In the genomic region with DNA sequence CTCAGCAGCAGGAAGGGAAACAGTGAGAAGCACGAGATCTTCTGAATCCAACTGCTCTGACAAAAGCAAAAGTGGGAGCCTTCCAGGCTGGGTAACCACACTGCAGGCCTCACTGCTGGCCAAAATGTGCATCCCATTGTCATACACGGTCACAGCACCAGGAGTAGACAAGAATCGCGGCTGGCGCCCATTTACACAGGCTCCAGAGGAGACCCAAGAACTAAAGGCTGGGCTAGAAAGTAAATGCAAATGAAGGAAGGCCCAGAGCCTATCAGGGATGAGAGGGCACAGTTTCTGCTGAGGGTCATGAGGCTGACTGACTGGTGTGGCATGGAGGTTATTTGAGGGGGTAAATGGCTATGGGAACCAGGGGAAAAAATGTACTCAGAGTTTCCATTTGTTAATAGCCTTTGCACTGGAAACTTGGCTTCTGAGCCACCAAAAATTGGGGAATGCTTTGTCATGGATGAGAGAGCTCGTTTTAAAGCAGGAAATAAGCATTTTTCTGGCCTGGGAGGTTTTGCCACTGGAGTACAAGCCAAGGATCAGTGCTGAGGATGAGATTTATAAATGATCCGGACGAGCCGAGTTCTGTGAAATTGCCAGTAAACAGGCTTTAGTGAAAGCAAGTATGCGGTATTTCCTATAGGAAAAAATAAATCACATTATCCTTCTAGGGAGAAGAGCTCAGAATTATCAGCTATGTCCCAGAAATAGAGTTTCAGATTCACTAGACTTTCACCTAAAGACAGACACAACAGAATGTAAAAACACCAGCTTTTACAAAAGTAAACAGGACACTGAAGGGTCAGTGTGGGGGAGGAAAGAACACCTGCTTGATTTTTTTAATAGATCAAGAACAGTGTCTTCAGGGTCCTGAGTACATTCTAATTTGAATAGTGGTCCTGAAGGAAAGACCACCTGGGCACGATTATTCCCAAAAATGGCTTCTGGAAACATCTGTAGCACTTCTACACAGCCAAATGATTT, we compare ENCODE assay signal across 11 cellular contexts.
A peak's percentile ranks its signal among the peaks of the same experiment; 100 is the strongest.
DNase-seq lines count a peak whose midpoint lies in the region; ATAC-seq, FAIRE-seq and TF ChIP-seq lines count a peak whose summit lies in the region.
"Had no signal": no experiment of that assay in that cellular context is flagged by ENCODE, and none has a peak within 500 bp of the region (broad histone marks: within the 10 kb centered on the region; RNA-seq: fewer than 3 reads in every experiment).

No MANE protein-coding gene starts in this region.

- H3K36me3 ChIP-seq in astrocyte (ENCODE audit: insufficient read depth, low read length) (peaks cover 51% of the 10 kb centered on the region), mesenchymal stem cell (ENCODE audit: control insufficient read depth in 1 of 2, insufficient read depth in 2 of 2, low read depth in 1 of 2, low read length in 2 of 2) (peaks cover 68 to 88% of the 10 kb centered on the region in 2 experiments), stomach smooth muscle (ENCODE audit: control insufficient read depth in 2 of 2, insufficient read depth in 2 of 2, low read length in 2 of 2) (peaks cover 26 to 60% of the 10 kb centered on the region in 2 donors)

- peak overlapping the region; percentile 51 for H3K27ac Mint-ChIP-seq in activated CD4-positive, alpha-beta T cell treated with anti-CD3 and anti-CD28 coated beads for 36 hours
- H3K27ac Mint-ChIP-seq in astrocyte (ENCODE audit: unreplicated experiment): no peak overlapping the region

- TF ChIP-seq CTCF in astrocyte (IDR thresholded peaks at IDR 0.05; ENCODE audit: insufficient read depth, low read depth, low read length): no peak

- 96% methylated on average over 10 of the region's 11 CpGs for WGBS in mesenchymal stem cell

- H2AK5ac ChIP-seq in mesenchymal stem cell (ENCODE audit: low read length, severe bottlenecking): no peak overlapping the region

- POLR2A ChIA-PET in activated CD4-positive, alpha-beta T cell treated with anti-CD3 and anti-CD28 coated beads for 36 hours (lab: Charles Lee): interaction anchor here (0.7 kb wide), 1 partner anchor 423 kb away, joined by 3 read pairs; a partner anchor contains a TSS

- H3K14ac ChIP-seq in mesenchymal stem cell (ENCODE audit: low read length in 2 of 2): no peak overlapping the region

- FAIRE-seq in astrocyte (lab: Jason Lieb, UNC): no peak
- FAIRE-seq: A204.1, endothelial cell of umbilical vein had no signal

- no peak overlapping the region for H3K4ac ChIP-seq in mesenchymal stem cell (ENCODE audit: low read depth in 1 of 2, low read length in 2 of 2)

- H3K9me3 Mint-ChIP-seq in activated CD4-positive, alpha-beta T cell treated with anti-CD3 and anti-CD28 coated beads for 36 hours (ENCODE audit: low read depth): no peaks in the 10 kb centered on the region
- no peaks in the 10 kb centered on the region for H3K9me3 Mint-ChIP-seq in astrocyte (ENCODE audit: unreplicated experiment)

- no peak for DNase-seq in activated CD4-positive, alpha-beta T cell treated with anti-CD3 and anti-CD28 coated beads for 36 hours
- no peak for DNase-seq in activated CD4-positive, alpha-beta T cell treated with anti-CD3 and anti-CD28 coated beads, Interleukin-2, amount 50 U/mL, for 48 hours
- peak; percentile 21 for DNase-seq in astrocyte (ENCODE audit: low read depth)
- peak; percentile 10 for DNase-seq in mesenchymal stem cell
- DNase-seq in head of caudate nucleus: no peak
- DNase-seq in DMS79 (lab: John Stamatoyannopoulos, UW): no peak
- no peak for DNase-seq in SKM-1 (lab: John Stamatoyannopoulos, UW; ENCODE audit: unreplicated experiment)
- DNase-seq: NCI-H524 had no signal

- H3K27ac ChIP-seq in astrocyte (ENCODE audit: low read depth, low read length): no peak overlapping the region
- no peak overlapping the region for H3K27ac ChIP-seq in mesenchymal stem cell (ENCODE audit: low read length, poor library complexity, severe bottlenecking)
- H3K27ac ChIP-seq in stomach smooth muscle (ENCODE audit: low read length): peak overlapping the region; percentile 37

- no peak overlapping the region for H3K9ac ChIP-seq in astrocyte (ENCODE audit: low read length)
- peak overlapping the region; percentile 83 for H3K9ac ChIP-seq in mesenchymal stem cell (ENCODE audit: low read length)
- H3K9ac ChIP-seq in stomach smooth muscle (ENCODE audit: low read length in 2 of 2): peak overlapping the region in 1 of 2 donors; percentile 13

- H2BK12ac ChIP-seq in mesenchymal stem cell (ENCODE audit: low read length in 2 of 2): no peak overlapping the region

- H3K79me1 ChIP-seq in mesenchymal stem cell (replicated peaks; ENCODE audit: low read length, poor library complexity, severe bottlenecking): peaks cover 53% of the 10 kb centered on the region

- ATAC-seq in activated CD4-positive, alpha-beta T cell treated with anti-CD3 and anti-CD28 coated beads for 36 hours: no peak

- H4K91ac ChIP-seq in mesenchymal stem cell (ENCODE audit: low read length): no peak overlapping the region

- H3K36me3 Mint-ChIP-seq in activated CD4-positive, alpha-beta T cell treated with anti-CD3 and anti-CD28 coated beads for 36 hours (ENCODE audit: low read depth): peaks cover 80% of the 10 kb centered on the region
- H3K36me3 Mint-ChIP-seq in astrocyte (ENCODE audit: low read depth, unreplicated experiment): peaks cover 42% of the 10 kb centered on the region

- H3K79me2 ChIP-seq in astrocyte (ENCODE audit: insufficient read depth, low read length): peaks cover 28% of the 10 kb centered on the region

- H4K20me1 ChIP-seq in astrocyte (ENCODE audit: insufficient read depth, low read length): peaks cover 43% of the 10 kb centered on the region

- H3K4me2 ChIP-seq in astrocyte (ENCODE audit: low read length) (no peak overlapping the region), mesenchymal stem cell (ENCODE audit: low read length, poor library complexity, severe bottlenecking) (no peak overlapping the region)

- no peak overlapping the region for H2BK15ac ChIP-seq in mesenchymal stem cell (ENCODE audit: low read depth, poor library complexity, severe bottlenecking)

- H2BK120ac ChIP-seq in mesenchymal stem cell (ENCODE audit: low read depth, low read length): no peak overlapping the region

- H3K23ac ChIP-seq in mesenchymal stem cell (ENCODE audit: low read length in 2 of 2): no peak overlapping the region

- no peak overlapping the region for H3K4me3 Mint-ChIP-seq in activated CD4-positive, alpha-beta T cell treated with anti-CD3 and anti-CD28 coated beads for 36 hours
- no peak overlapping the region for H3K4me3 Mint-ChIP-seq in astrocyte (ENCODE audit: unreplicated experiment)

- H3K4me3 ChIP-seq in astrocyte (ENCODE audit: insufficient read depth, low read depth, low read length) (no peak overlapping the region), mesenchymal stem cell (ENCODE audit: insufficient read depth in 1 of 2, low read depth in 1 of 2, low read length in 2 of 2) (no peak overlapping the region), stomach smooth muscle (ENCODE audit: low read length in 2 of 2) (peak overlapping the region in 1 of 2 donors; percentile 1)

- H3K27me3 ChIP-seq in astrocyte (ENCODE audit: insufficient read depth, low read length) (no peaks in the 10 kb centered on the region), mesenchymal stem cell (ENCODE audit: control insufficient read depth in 1 of 2, insufficient read depth in 1 of 2, low read length in 2 of 2) (no peaks in the 10 kb centered on the region), stomach smooth muscle (ENCODE audit: control insufficient read depth in 1 of 2, insufficient read depth in 2 of 2, low read length in 2 of 2) (no peaks in the 10 kb centered on the region)

- H3K9me3 ChIP-seq in astrocyte (ENCODE audit: insufficient read depth, low read depth, low read length) (no peaks in the 10 kb centered on the region), mesenchymal stem cell (ENCODE audit: control insufficient read depth, low read length) (no peaks in the 10 kb centered on the region), stomach smooth muscle (ENCODE audit: control insufficient read depth in 2 of 2, low read length in 2 of 2) (no peaks in the 10 kb centered on the region)

- H3K27me3 Mint-ChIP-seq in activated CD4-positive, alpha-beta T cell treated with anti-CD3 and anti-CD28 coated beads for 36 hours: no peaks in the 10 kb centered on the region
- no peaks in the 10 kb centered on the region for H3K27me3 Mint-ChIP-seq in astrocyte (ENCODE audit: low read depth, unreplicated experiment)

- no peak overlapping the region for H3K18ac ChIP-seq in mesenchymal stem cell (ENCODE audit: low read depth in 1 of 2, low read length in 2 of 2)

- intact Hi-C loops in activated CD4-positive, alpha-beta T cell treated with anti-CD3 and anti-CD28 coated beads for 36 hours (cut with DNase I, micrococcal nuclease): no loop called here
- intact Hi-C loops in head of caudate nucleus (cut with DNase I): no loop called here

- H2BK5ac ChIP-seq in mesenchymal stem cell (ENCODE audit: low read depth, low read length, poor library complexity, severe bottlenecking): no peak overlapping the region

- no peaks in the 10 kb centered on the region for H3K4me1 ChIP-seq in astrocyte (ENCODE audit: insufficient read depth, low read length)
- H3K4me1 ChIP-seq in mesenchymal stem cell (ENCODE audit: control insufficient read depth, insufficient read depth, low read depth, low read length): no peaks in the 10 kb centered on the region
- H3K4me1 ChIP-seq in stomach smooth muscle (ENCODE audit: control insufficient read depth, insufficient read depth, low read length): peaks cover 7% of the 10 kb centered on the region

- H4K8ac ChIP-seq in mesenchymal stem cell (ENCODE audit: low read length): no peak overlapping the region

- CTCF ChIA-PET in activated CD4-positive, alpha-beta T cell treated with anti-CD3 and anti-CD28 coated beads for 36 hours (lab: Charles Lee): interaction anchor here (0.6 to 2.6 kb wide), 4 partner anchors 9 to 164 kb away, joined by 3 to 7 read pairs (median 4); no protein-coding TSS in a partner anchor

- H2AFZ ChIP-seq in astrocyte (ENCODE audit: low read depth, low read length) (no peak overlapping the region), mesenchymal stem cell (ENCODE audit: low read depth, low read length) (no peak overlapping the region)

- peaks cover 5% of the 10 kb centered on the region for H3K4me1 Mint-ChIP-seq in activated CD4-positive, alpha-beta T cell treated with anti-CD3 and anti-CD28 coated beads for 36 hours
- H3K4me1 Mint-ChIP-seq in astrocyte (ENCODE audit: low read depth, unreplicated experiment): no peaks in the 10 kb centered on the region

Comparison
In these comparisons a context has a peak if more than half of its experiments do, and no peak if none do; other contexts are left out.
1. DNase-seq: peak in astrocyte (single experiment) and mesenchymal stem cell (single experiment); none in activated CD4-positive, alpha-beta T cell treated with anti-CD3 and anti-CD28 coated beads for 36 hours (single experiment), activated CD4-positive, alpha-beta T cell treated with anti-CD3 and anti-CD28 coated beads, Interleukin-2, amount 50 U/mL, for 48 hours (0 of 2), head of caudate nucleus (0 of 42), DMS79 (single experiment) and SKM-1 (single experiment).